Comparison of ENCODE assay signal across 21 cellular contexts in genomic region chr20:8128291-8129046, GRCh38.
"Had no signal": no experiment of that assay in that cellular context is flagged by ENCODE, and none has a peak within 500 bp of the region (broad histone marks: within the 10 kb centered on the region; RNA-seq: fewer than 3 reads in every experiment).

No MANE protein-coding gene starts in this region.

- H3K27ac Mint-ChIP-seq: activated B cell treated with CpG ODN at 0.5 μM for 24 hours; activated CD4-positive, alpha-beta memory T cell treated with anti-CD3 and anti-CD28 coated beads, Interleukin-2, amount 10 ng/mL, durations not matched to agents 7 days and 5 days; activated CD8-positive, alpha-beta memory T cell treated with anti-CD3 and anti-CD28 coated beads, Interleukin-2, amount 10 ng/mL, durations not matched to agents 7 days and 5 days; activated naive CD8-positive, alpha-beta T cell treated with anti-CD3 and anti-CD28 coated beads, Interleukin-2, amount 10 ng/mL, durations not matched to agents 7 days and 5 days; immature natural killer cell; naive thymus-derived CD8-positive, alpha-beta T cell; T-cell; type B pancreatic cell had no signal

- H3K27ac ChIP-seq: coronary artery, gastrocnemius medialis, spleen, suprapubic skin had no signal

- H3K36me3 Mint-ChIP-seq: activated CD8-positive, alpha-beta memory T cell treated with anti-CD3 and anti-CD28 coated beads, Interleukin-2, amount 10 ng/mL, durations not matched to agents 7 days and 5 days; activated naive CD8-positive, alpha-beta T cell treated with anti-CD3 and anti-CD28 coated beads, Interleukin-2, amount 10 ng/mL, durations not matched to agents 7 days and 5 days; brain; immature natural killer cell; naive thymus-derived CD8-positive, alpha-beta T cell; T-cell; type B pancreatic cell had no signal

- ATAC-seq: activated CD8-positive, alpha-beta memory T cell treated with anti-CD3 and anti-CD28 coated beads, Interleukin-2, amount 10 ng/mL, durations not matched to agents 7 days and 5 days; gastrocnemius medialis; heart left ventricle; naive thymus-derived CD8-positive, alpha-beta T cell; sciatic nerve; SK-N-SH treated with all-trans-retinoic acid at 6 μM for 48 hours; T-cell had no signal

- H3K4me3 ChIP-seq: coronary artery, gastrocnemius medialis, heart left ventricle, spleen, suprapubic skin had no signal

- H3K4me3 Mint-ChIP-seq: activated B cell treated with CpG ODN at 0.5 μM for 24 hours; activated CD4-positive, alpha-beta memory T cell treated with anti-CD3 and anti-CD28 coated beads, Interleukin-2, amount 10 ng/mL, durations not matched to agents 7 days and 5 days; activated CD8-positive, alpha-beta memory T cell treated with anti-CD3 and anti-CD28 coated beads, Interleukin-2, amount 10 ng/mL, durations not matched to agents 7 days and 5 days; activated naive CD8-positive, alpha-beta T cell treated with anti-CD3 and anti-CD28 coated beads, Interleukin-2, amount 10 ng/mL, durations not matched to agents 7 days and 5 days; immature natural killer cell; naive thymus-derived CD8-positive, alpha-beta T cell; T-cell; type B pancreatic cell had no signal

- H3K9me3 Mint-ChIP-seq: activated B cell treated with CpG ODN at 0.5 μM for 24 hours; activated CD4-positive, alpha-beta memory T cell treated with anti-CD3 and anti-CD28 coated beads, Interleukin-2, amount 10 ng/mL, durations not matched to agents 7 days and 5 days; activated naive CD8-positive, alpha-beta T cell treated with anti-CD3 and anti-CD28 coated beads, Interleukin-2, amount 10 ng/mL, durations not matched to agents 7 days and 5 days; immature natural killer cell; naive thymus-derived CD8-positive, alpha-beta T cell; T-cell; type B pancreatic cell had no signal

- DNase-seq: activated B cell treated with CpG ODN at 0.5 μM for 24 hours; activated CD4-positive, alpha-beta memory T cell treated with anti-CD3 and anti-CD28 coated beads, Interleukin-2, amount 10 ng/mL, durations not matched to agents 7 days and 5 days; activated naive CD4-positive, alpha-beta T cell; activated naive CD8-positive, alpha-beta T cell treated with anti-CD3 and anti-CD28 coated beads, Interleukin-2, amount 10 ng/mL, durations not matched to agents 7 days and 5 days; anterior cingulate cortex; central memory CD4-positive, alpha-beta T cell; gastrocnemius medialis; immature natural killer cell; naive thymus-derived CD8-positive, alpha-beta T cell; spleen; stimulated activated CD8-positive, alpha-beta memory T cell treated with anti-CD3 and anti-CD28 coated beads, Interleukin-4, amount 100 ng/mL, for 48 hours; stimulated activated naive CD4-positive, alpha-beta T cell; T-cell had no signal

- H3K36me3 ChIP-seq: gastrocnemius medialis, heart left ventricle, spleen, suprapubic skin had no signal

- H3K9me3 ChIP-seq: gastrocnemius medialis, heart left ventricle, spleen, suprapubic skin had no signal

- H3K4me1 Mint-ChIP-seq: activated naive CD8-positive, alpha-beta T cell treated with anti-CD3 and anti-CD28 coated beads, Interleukin-2, amount 10 ng/mL, durations not matched to agents 7 days and 5 days had no signal

- H3K27me3 ChIP-seq: gastrocnemius medialis had no signal
